36 cellular contexts compared by ENCODE assay signal in genomic region chr2:218863021-218863520, GRCh38. TPM values are rescaled to one million over a fixed set of nuclear protein-coding genes. Genes with fewer than 3 reads are reported as not detected.
"Had no signal": no experiment of that assay in that cellular context is flagged by ENCODE, and none has a peak within 500 bp of the region (broad histone marks: within the 10 kb centered on the region; RNA-seq: fewer than 3 reads in every experiment).

No MANE protein-coding gene starts in this region.

- H3K36me3 ChIP-seq: colonic mucosa, gastrocnemius medialis, neural progenitor cell, right lobe of liver, SJSA1 had no signal

- H3K36me3 Mint-ChIP-seq: activated naive CD4-positive, alpha-beta T cell treated with anti-CD3 and anti-CD28 coated beads, Interleukin-2, amount 50 U/mL, for 24 hours; naive thymus-derived CD4-positive, alpha-beta T cell; neural progenitor cell; stimulated activated memory B cell treated with anti-CD40 and anti-IgM and Interleukin-4, amounts not matched to agents 10 μg/mL and 1 μg/mL and 100 μg/mL, for 72 hours; T-cell had no signal

- H3K27ac Mint-ChIP-seq: activated naive CD4-positive, alpha-beta T cell treated with anti-CD3 and anti-CD28 coated beads, Interleukin-2, amount 50 U/mL, for 24 hours; activated T-helper 2 cell treated with anti-CD3 and anti-CD28 coated beads, Interferon-gamma antibody, Interleukin-2, Interleukin-4, amounts not matched to agents 10 μg/mL and 5 μg/mL and 100 μg/mL, durations not matched to agents 14 hours and 24 hours and 36 hours; neural progenitor cell; progenitor cell of endocrine pancreas; stimulated activated memory B cell treated with anti-CD40 and anti-IgM and Interleukin-4, amounts not matched to agents 10 μg/mL and 1 μg/mL and 100 μg/mL, for 72 hours; stimulated activated naive CD8-positive, alpha-beta T cell treated with anti-CD3 and anti-CD28 coated beads, Interleukin-15, amount 100 ng/mL, for 72 hours; T-helper 2 cell treated with Interferon-gamma antibody and Interleukin-4, amounts not matched to agents 5 μg/mL and 100 μg/mL, for 36 hours had no signal

- H3K4me3 Mint-ChIP-seq: activated naive CD4-positive, alpha-beta T cell treated with anti-CD3 and anti-CD28 coated beads, Interleukin-2, amount 50 U/mL, for 24 hours; naive thymus-derived CD4-positive, alpha-beta T cell; neural progenitor cell; stimulated activated memory B cell treated with anti-CD40 and anti-IgM and Interleukin-4, amounts not matched to agents 10 μg/mL and 1 μg/mL and 100 μg/mL, for 72 hours; stimulated activated naive CD8-positive, alpha-beta T cell treated with anti-CD3 and anti-CD28 coated beads, Interleukin-15, amount 100 ng/mL, for 72 hours; T-cell; T-helper 2 cell treated with Interferon-gamma antibody and Interleukin-4, amounts not matched to agents 5 μg/mL and 100 μg/mL, for 36 hours had no signal

- H3K4me3 ChIP-seq: body of pancreas, colonic mucosa, gastrocnemius medialis, neural progenitor cell, right lobe of liver, SJSA1, skin epidermis had no signal

- H3K4me1 ChIP-seq: colonic mucosa had no signal

- H3K27ac ChIP-seq: body of pancreas, colonic mucosa, gastrocnemius medialis, neural progenitor cell, right lobe of liver, SJSA1, skin epidermis had no signal

- DNase-seq: activated CD4-positive, alpha-beta T cell treated with anti-CD3 and anti-CD28 coated beads for 48 hours; activated CD4-positive, alpha-beta T cell treated with anti-CD3 and anti-CD28 coated beads, Interleukin-2, amount 50 U/mL, for 48 hours; activated CD4-positive, CD25-positive, alpha-beta regulatory T cell; activated CD8-positive, alpha-beta memory T cell treated with anti-CD3 and anti-CD28 coated beads, Interleukin-2, amount 50 U/mL, for 4 hours; activated T-cell treated with anti-CD3 and anti-CD28 coated beads, Interleukin-2, amount 50 U/mL, for 48 hours; anterior cingulate cortex; body of pancreas; colonic mucosa; effector CD8-positive, alpha-beta T cell; gastrocnemius medialis; glutamatergic neuron; hippocampal formation; midbrain; naive thymus-derived CD4-positive, alpha-beta T cell; right lobe of liver; stimulated activated CD4-positive, alpha-beta T cell treated with anti-CD3 and anti-CD28 coated beads, Interleukin-1b, Interleukin-23, amount 100 ng/mL, for 48 hours; stimulated activated CD4-positive, alpha-beta T cell treated with anti-CD3 and anti-CD28 coated beads, Interleukin-4, amount 100 ng/mL, for 4 hours; stimulated activated CD8-positive, alpha-beta memory T cell treated with anti-CD3 and anti-CD28 coated beads, Interleukin-4, amount 100 ng/mL, for 48 hours; stimulated activated naive CD8-positive, alpha-beta T cell treated with anti-CD3 and anti-CD28 coated beads, Interleukin-15, amount 100 ng/mL, for 72 hours; substantia nigra; T-cell had no signal

- H3K9me3 ChIP-seq: body of pancreas, colonic mucosa, gastrocnemius medialis, right lobe of liver, SJSA1 had no signal

- H3K9me3 Mint-ChIP-seq: activated naive CD4-positive, alpha-beta T cell treated with anti-CD3 and anti-CD28 coated beads, Interleukin-2, amount 50 U/mL, for 24 hours; activated T-helper 2 cell treated with anti-CD3 and anti-CD28 coated beads, Interferon-gamma antibody, Interleukin-2, Interleukin-4, amounts not matched to agents 10 μg/mL and 5 μg/mL and 100 μg/mL, durations not matched to agents 14 hours and 24 hours and 36 hours; naive thymus-derived CD4-positive, alpha-beta T cell; stimulated activated memory B cell treated with anti-CD40 and anti-IgM and Interleukin-4, amounts not matched to agents 10 μg/mL and 1 μg/mL and 100 μg/mL, for 72 hours; stimulated activated naive CD8-positive, alpha-beta T cell treated with anti-CD3 and anti-CD28 coated beads, Interleukin-15, amount 100 ng/mL, for 72 hours; T-cell; T-helper 2 cell treated with Interferon-gamma antibody and Interleukin-4, amounts not matched to agents 5 μg/mL and 100 μg/mL, for 36 hours had no signal

- ATAC-seq: body of pancreas; gastrocnemius medialis; left colon; naive thymus-derived CD4-positive, alpha-beta T cell; right lobe of liver; stimulated activated memory B cell treated with anti-CD40 and anti-IgM and Interleukin-4, amounts not matched to agents 10 μg/mL and 1 μg/mL and 100 μg/mL, for 72 hours; stimulated activated naive CD8-positive, alpha-beta T cell treated with anti-CD3 and anti-CD28 coated beads, Interleukin-15, amount 100 ng/mL, for 72 hours; T-cell had no signal

RNA-seq across cellular contexts. Expression of gene WNT6, which starts 3.5 kb away (rescaled TPM):
- total RNA-seq: activated T-helper 2 cell treated with anti-CD3 and anti-CD28 coated beads, Interferon-gamma antibody, Interleukin-2, Interleukin-4, amounts not matched to agents 10 μg/mL and 5 μg/mL and 100 μg/mL, durations not matched to agents 14 hours and 24 hours and 36 hours; dermis microvascular lymphatic vessel endothelial cell; epithelial cell of proximal tubule; SJSA1 had no signal

RNA-seq across cellular contexts. Expression of gene WNT10A, which starts 17.6 kb away (rescaled TPM):
- total RNA-seq: dermis microvascular lymphatic vessel endothelial cell, gastrocnemius medialis, osteocyte, progenitor cell of endocrine pancreas, SJSA1 had no signal

RNA-seq across cellular contexts. Expression of gene PRKAG3, which starts 31.5 kb away (rescaled TPM):
- total RNA-seq: activated CD8-positive, alpha-beta memory T cell treated with anti-CD3 and anti-CD28 coated beads for 36 hours; activated T-helper 2 cell treated with anti-CD3 and anti-CD28 coated beads, Interferon-gamma antibody, Interleukin-2, Interleukin-4, amounts not matched to agents 10 μg/mL and 5 μg/mL and 100 μg/mL, durations not matched to agents 14 hours and 24 hours and 36 hours; body of pancreas; colonic mucosa; dermis microvascular lymphatic vessel endothelial cell; epithelial cell of proximal tubule; left colon; naive thymus-derived CD4-positive, alpha-beta T cell; osteocyte; progenitor cell of endocrine pancreas; renal cortical epithelial cell; right lobe of liver; SJSA1; T-cell; ureter had no signal
